Comparison of ENCODE assay signal across 15 cellular contexts in the genomic region with DNA sequence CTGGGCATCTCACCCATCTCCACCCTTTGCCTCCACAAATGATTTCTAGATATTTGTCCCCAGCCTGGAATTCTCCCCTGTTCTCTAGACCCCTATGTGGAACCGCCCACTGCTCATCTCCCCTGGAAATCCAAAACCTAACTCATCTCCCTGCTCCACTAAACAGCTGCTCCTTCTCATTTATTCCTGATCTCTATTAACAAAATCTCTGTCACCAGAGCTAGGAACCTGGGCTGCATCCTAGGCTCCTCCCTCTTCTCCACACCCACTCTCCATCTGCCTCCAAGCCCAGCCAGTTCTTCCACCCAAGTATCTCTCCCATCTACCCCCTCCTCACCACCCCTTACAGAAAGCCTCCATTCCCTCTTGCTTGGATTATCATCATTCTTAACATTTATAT. TPM values are rescaled to one million over a fixed set of nuclear protein-coding genes. Genes with fewer than 3 reads are reported as not detected.
A peak's percentile ranks its signal among the peaks of the same experiment; 100 is the strongest.
DNase-seq lines count a peak whose midpoint lies in the region; ATAC-seq, FAIRE-seq and TF ChIP-seq lines count a peak whose summit lies in the region.
"Had no signal": no experiment of that assay in that cellular context is flagged by ENCODE, and none has a peak within 500 bp of the region (broad histone marks: within the 10 kb centered on the region; RNA-seq: fewer than 3 reads in every experiment).

No MANE protein-coding gene starts in this region.

- peak overlapping the region; percentile 73 for H3K4me3 Mint-ChIP-seq in glutamatergic neuron (ENCODE audit: unreplicated experiment)
- H3K4me3 Mint-ChIP-seq: activated T-helper 17 cell treated with anti-CD3 and anti-CD28 coated beads, Interleukin-2, amount 50 U/mL, for 72 hours; endodermal cell; naive thymus-derived CD8-positive, alpha-beta T cell; stimulated activated naive CD8-positive, alpha-beta T cell treated with anti-CD3 and anti-CD28 coated beads, Interleukin-15, Interleukin-2, amounts not matched to agents 100 ng/mL and 50 ng/mL, for 24 hours had no signal

- peak overlapping the region; percentile 85 for H3K27ac Mint-ChIP-seq in glutamatergic neuron (ENCODE audit: unreplicated experiment)
- H3K27ac Mint-ChIP-seq: activated T-helper 17 cell treated with anti-CD3 and anti-CD28 coated beads, Interleukin-2, amount 50 U/mL, for 72 hours; endodermal cell; stimulated activated naive CD8-positive, alpha-beta T cell treated with anti-CD3 and anti-CD28 coated beads, Interleukin-15, Interleukin-2, amounts not matched to agents 100 ng/mL and 50 ng/mL, for 24 hours had no signal

- DNase-seq in D721Med (ENCODE audit: insufficient read length, low spot score) (peak; percentile 71), NCI-H2171 treated with DMSO at 0.1 percent for 48 hours (lab: John Stamatoyannopoulos, UW) (peak; percentile 97), glutamatergic neuron (no peak), OCI-M1 (lab: John Stamatoyannopoulos, UW) (no peak), HEK293T (ENCODE audit: extremely low spot score) (no peak)
- DNase-seq: activated CD4-positive, alpha-beta T cell treated with anti-CD3 and anti-CD28 coated beads, Interleukin-2, amount 50 U/mL, for 4 hours; endodermal cell; naive thymus-derived CD8-positive, alpha-beta T cell had no signal

- H3K27me3 Mint-ChIP-seq in glutamatergic neuron (ENCODE audit: unreplicated experiment), result peaks cover 15% of the 10 kb centered on the region

- CTCF ChIA-PET in HEK293T (lab: Yijun Ruan, JAX), result interaction anchor here (0.7 kb wide), 1 partner anchor 195 kb away, joined by 3 read pairs; no protein-coding TSS in a partner anchor

- H3K9me3 Mint-ChIP-seq in glutamatergic neuron (ENCODE audit: unreplicated experiment), result peaks cover 8% of the 10 kb centered on the region
- H3K9me3 Mint-ChIP-seq: activated T-helper 17 cell treated with anti-CD3 and anti-CD28 coated beads, Interleukin-2, amount 50 U/mL, for 72 hours; endodermal cell; naive thymus-derived CD8-positive, alpha-beta T cell; stimulated activated naive CD8-positive, alpha-beta T cell treated with anti-CD3 and anti-CD28 coated beads, Interleukin-15, Interleukin-2, amounts not matched to agents 100 ng/mL and 50 ng/mL, for 24 hours had no signal

- POLR2A ChIA-PET in HEK293T (lab: Yijun Ruan, JAX), result no interaction called here

- H3K4me1 ChIP-seq in skeletal muscle tissue (ENCODE audit: control insufficient read depth in 3 of 3, insufficient read depth in 3 of 3, low read length in 3 of 3), result peaks cover 80 to 83% (median 83%) of the 10 kb centered on the region in 3 donors

- no peak for FAIRE-seq in D721Med (lab: Jason Lieb, UNC)
- FAIRE-seq: H54, keratinocyte had no signal

- H3K4me3 ChIP-seq in skeletal muscle tissue (ENCODE audit: low read length in 3 of 3), result peak overlapping the region in 1 of 3 donors; percentile 45

- peak overlapping the region; percentile 99 for H3K27ac ChIP-seq in skeletal muscle tissue (ENCODE audit: low read depth, low read length)

- TF ChIP-seq CTCF in D721Med (IDR thresholded peaks at IDR 0.05; ENCODE audit: insufficient read depth, missing control alignments), result no peak
- no peak for TF ChIP-seq CTCF in glutamatergic neuron (IDR thresholded peaks at IDR 0.05; ENCODE audit: partially characterized antibody, unreplicated experiment)

- peaks cover 0 to under 1% (median 0%) of the 10 kb centered on the region in 3 donors for H3K36me3 ChIP-seq in skeletal muscle tissue (ENCODE audit: control insufficient read depth in 3 of 3, insufficient read depth in 3 of 3, low read length in 3 of 3)

- no peaks in the 10 kb centered on the region for H3K9me3 ChIP-seq in skeletal muscle tissue (ENCODE audit: control insufficient read depth in 3 of 3, low read length in 3 of 3)

- peaks cover 39% of the 10 kb centered on the region for H3K4me1 Mint-ChIP-seq in glutamatergic neuron (ENCODE audit: low read depth, unreplicated experiment)
- H3K4me1 Mint-ChIP-seq: activated T-helper 17 cell treated with anti-CD3 and anti-CD28 coated beads, Interleukin-2, amount 50 U/mL, for 72 hours had no signal

- H3K27me3 ChIP-seq in skeletal muscle tissue (ENCODE audit: control insufficient read depth in 3 of 3, insufficient read depth in 3 of 3, low read length in 3 of 3), result no peaks in the 10 kb centered on the region

- H3K36me3 Mint-ChIP-seq in glutamatergic neuron (ENCODE audit: unreplicated experiment), result no peaks in the 10 kb centered on the region
- H3K36me3 Mint-ChIP-seq: naive thymus-derived CD8-positive, alpha-beta T cell had no signal

- ATAC-seq in HG03354 (IDR thresholded peaks at IDR 0.05; ENCODE audit: poor library complexity, severe bottlenecking, unreplicated experiment), result no peak
- ATAC-seq: activated T-helper 17 cell treated with anti-CD3 and anti-CD28 coated beads, Interleukin-2, amount 50 U/mL, for 72 hours; naive thymus-derived CD8-positive, alpha-beta T cell had no signal

- H3K9ac ChIP-seq in skeletal muscle tissue (ENCODE audit: low read depth in 1 of 3, low read length in 3 of 3), result peak overlapping the region in 2 of 3 donors; percentile 37 to 66

TF ChIP-seq in HEK293T, 16 proteins besides CTCF, POLR2A, EP300 and RAD21:
- TF ChIP-seq BHLHE40 (IDR thresholded peaks at IDR 0.05; ENCODE audit: borderline replicate concordance) (no peak), PKNOX1 (IDR thresholded peaks at IDR 0.05) (no peak), FOXK2 (IDR thresholded peaks at IDR 0.05) (no peak), CTBP1 (IDR thresholded peaks at IDR 0.05; ENCODE audit: borderline replicate concordance) (no peak)

RNA-seq across cellular contexts. Expression of gene SYNPO, which starts 24.0 kb away (rescaled TPM):
- total RNA-seq in glutamatergic neuron (ENCODE audit: unreplicated experiment) (16.1 TPM), skeletal muscle tissue (6.3 TPM)

RNA-seq across cellular contexts. Expression of gene MYOZ3, which starts 44.5 kb away (rescaled TPM):
- 0.64 TPM for total RNA-seq in glutamatergic neuron (ENCODE audit: unreplicated experiment)
- total RNA-seq in skeletal muscle tissue, result 4.7 TPM
- total RNA-seq: naive thymus-derived CD8-positive, alpha-beta T cell; NCI-H460 had no signal

Comparison
In these comparisons a context has a peak if more than half of its experiments do, and no peak if none do; other contexts are left out.
1. DNase-seq: peak in D721Med (single experiment) and NCI-H2171 treated with DMSO at 0.1 percent for 48 hours (single experiment); none in glutamatergic neuron (single experiment), OCI-M1 (single experiment) and HEK293T (single experiment).